ENCODE assay signal across 9 cellular contexts in genomic region chr20:14065774-14066173, GRCh38.
"Had no signal": no experiment of that assay in that cellular context is flagged by ENCODE, and none has a peak within 500 bp of the region (broad histone marks: within the 10 kb centered on the region; RNA-seq: fewer than 3 reads in every experiment).

No MANE protein-coding gene starts in this region.

- H3K36me3 ChIP-seq: HAP-1 had no signal

- DNase-seq: GM23248, GOT3, H7, HFFc6, IMR-90, KG1 had no signal

- H3K9ac ChIP-seq: GM23248 had no signal

- H3K4me3 ChIP-seq: GM23248, HAP-1, K562 had no signal

- H2AFZ ChIP-seq: GM23248 had no signal

- H3K27ac ChIP-seq: GM23248 had no signal

- ATAC-seq: HCT116, K562 had no signal

- H3K9me3 ChIP-seq: HAP-1 had no signal

- FAIRE-seq: K562 had no signal
